ENCODE assay signal across 27 cellular contexts in genomic region chr16:56307534-56307873, GRCh38.
"Had no signal": no experiment of that assay in that cellular context is flagged by ENCODE, and none has a peak within 500 bp of the region (broad histone marks: within the 10 kb centered on the region; RNA-seq: fewer than 3 reads in every experiment).

No MANE protein-coding gene starts in this region.

- H3K4me3 ChIP-seq: esophagus muscularis mucosa, gastroesophageal sphincter, heart left ventricle, hepatocyte, left lung, mucosa of descending colon, pancreas, right lobe of liver, testis, tibial artery, upper lobe of left lung had no signal

- H3K36me3 Mint-ChIP-seq: mesothelial cell of epicardium; naive B cell; natural killer cell treated with Interleukin-12 subunit alpha and Interleukin-12 subunit beta and Interleukin-15 and Interleukin-18, amount 100 ng/mL, for 72 hours had no signal

- DNase-seq: cerebellar nuclear complex; effector CD8-positive, alpha-beta T cell; foreskin keratinocyte; heart left ventricle; left cardiac atrium; left lung; mesenchymal stem cell; mucosa of descending colon; naive B cell; pancreas; right lobe of liver; small intestine; stimulated activated CD4-positive, alpha-beta T cell treated with anti-CD3 and anti-CD28 coated beads, Interleukin-12 subunit alpha, Interleukin-12 subunit beta, amount 100 ng/mL, for 4 hours; stimulated activated CD4-positive, alpha-beta T cell treated with anti-CD3 and anti-CD28 coated beads, Interleukin-1b, Interleukin-23, amount 100 ng/mL, for 48 hours; stimulated activated CD4-positive, alpha-beta T cell treated with anti-CD3 and anti-CD28 coated beads, Interleukin-4, amount 100 ng/mL, for 1 hour; stimulated activated CD8-positive, alpha-beta memory T cell treated with anti-CD3 and anti-CD28 coated beads, Interleukin-4, amount 100 ng/mL, for 48 hours; stimulated activated naive CD4-positive, alpha-beta T cell; stimulated activated naive CD8-positive, alpha-beta T cell treated with anti-CD3 and anti-CD28 coated beads, Interleukin-15, amount 100 ng/mL, for 72 hours; testis; tibial artery; upper lobe of left lung had no signal

- H3K9me3 Mint-ChIP-seq: mesothelial cell of epicardium; natural killer cell treated with Interleukin-12 subunit alpha and Interleukin-12 subunit beta and Interleukin-15 and Interleukin-18, amount 100 ng/mL, for 72 hours; neural crest cell had no signal

- ATAC-seq: foreskin keratinocyte; gastroesophageal sphincter; heart left ventricle; left cardiac atrium; left lung; mucosa of descending colon; natural killer cell treated with Interleukin-12 subunit alpha and Interleukin-12 subunit beta and Interleukin-15 and Interleukin-18, amount 100 ng/mL, for 72 hours; pancreas; right lobe of liver; stimulated activated naive CD8-positive, alpha-beta T cell treated with anti-CD3 and anti-CD28 coated beads, Interleukin-15, amount 100 ng/mL, for 72 hours had no signal

- H3K27ac Mint-ChIP-seq: mesothelial cell of epicardium; natural killer cell treated with Interleukin-12 subunit alpha and Interleukin-12 subunit beta and Interleukin-15 and Interleukin-18, amount 100 ng/mL, for 72 hours had no signal

- H3K4me1 ChIP-seq: esophagus muscularis mucosa, foreskin keratinocyte, heart left ventricle, left lung, pancreas, right lobe of liver, tibial artery, upper lobe of left lung had no signal

- H3K27ac ChIP-seq: esophagus muscularis mucosa, foreskin keratinocyte, gastroesophageal sphincter, heart left ventricle, hepatocyte, left lung, pancreas, right lobe of liver, testis, tibial artery, upper lobe of left lung had no signal

- H3K4me1 Mint-ChIP-seq: naive B cell; stimulated activated naive CD8-positive, alpha-beta T cell treated with anti-CD3 and anti-CD28 coated beads, Interleukin-15, amount 100 ng/mL, for 72 hours had no signal

- H2AFZ ChIP-seq: hepatocyte had no signal

- H3K4me3 Mint-ChIP-seq: mesothelial cell of epicardium; naive B cell; natural killer cell treated with Interleukin-12 subunit alpha and Interleukin-12 subunit beta and Interleukin-15 and Interleukin-18, amount 100 ng/mL, for 72 hours; neural crest cell; stimulated activated naive CD8-positive, alpha-beta T cell treated with anti-CD3 and anti-CD28 coated beads, Interleukin-15, amount 100 ng/mL, for 72 hours had no signal

- H3K36me3 ChIP-seq: esophagus muscularis mucosa, gastroesophageal sphincter, heart left ventricle, left lung, pancreas, tibial artery, upper lobe of left lung had no signal

- H3K27me3 ChIP-seq: esophagus muscularis mucosa, gastroesophageal sphincter, heart left ventricle, hepatocyte, pancreas, right lobe of liver, testis, tibial artery, upper lobe of left lung had no signal

- H3K79me2 ChIP-seq: hepatocyte had no signal

- H3K9me3 ChIP-seq: esophagus muscularis mucosa, gastroesophageal sphincter, heart left ventricle, left lung, mucosa of descending colon, pancreas, right lobe of liver, testis, tibial artery, upper lobe of left lung had no signal

- H3K4me2 ChIP-seq: hepatocyte had no signal
